ENCODE assay signal across 8 cellular contexts in the genomic region with DNA sequence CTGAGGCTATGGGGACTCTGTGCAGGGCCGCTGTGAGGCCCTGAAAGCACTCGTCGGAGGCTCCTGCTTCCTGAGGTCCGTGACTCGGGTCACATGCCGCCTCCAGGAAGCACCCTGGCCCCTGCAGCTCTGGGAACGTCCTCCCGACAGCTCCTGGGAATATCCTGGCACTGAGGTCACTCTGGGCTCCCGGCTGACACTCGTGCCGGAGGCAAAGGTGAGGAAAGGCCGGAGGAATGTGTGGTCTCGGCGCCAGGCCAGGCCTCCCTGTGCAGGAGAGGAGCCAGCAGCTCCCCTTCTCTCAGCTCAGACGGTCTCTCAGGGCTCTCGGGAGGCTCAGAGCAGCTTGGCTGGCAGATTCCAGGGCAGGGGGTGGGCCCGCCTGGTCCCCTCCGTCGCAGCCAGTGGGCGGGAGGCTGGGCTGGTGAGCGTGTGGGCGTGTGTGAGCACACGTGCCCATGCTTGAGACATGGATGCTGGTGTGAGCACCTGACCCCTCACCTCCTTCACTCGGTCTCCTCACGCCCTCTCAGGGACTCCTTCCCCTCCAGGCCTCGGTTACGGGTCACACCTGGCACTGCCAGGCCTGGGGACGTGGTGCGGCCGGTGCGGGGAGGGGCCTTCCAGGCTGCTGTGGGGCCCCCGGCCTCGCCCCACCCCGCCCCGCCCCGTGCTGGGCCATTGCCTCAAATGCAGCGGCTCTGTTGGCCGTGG. TPM values are rescaled to one million over a fixed set of nuclear protein-coding genes. Genes with fewer than 3 reads are reported as not detected.
A peak's percentile ranks its signal among the peaks of the same experiment; 100 is the strongest.
DNase-seq lines count a peak whose midpoint lies in the region; ATAC-seq and TF ChIP-seq lines count a peak whose summit lies in the region.

No MANE protein-coding gene starts in this region.

- peaks cover 18% of the 10 kb centered on the region for H3K79me1 ChIP-seq in trophoblast cell (ENCODE audit: low read length)

- H3K4me3 ChIP-seq in trophoblast cell (ENCODE audit: low read depth, low read length), result peak overlapping the region; percentile 52

- H3K4me3 Mint-ChIP-seq in CD14-positive monocyte, result peak overlapping the region; percentile 58 to 71

- H3K18ac ChIP-seq in trophoblast cell (ENCODE audit: low read length), result peak overlapping the region; percentile 99

- H3K14ac ChIP-seq in trophoblast cell (ENCODE audit: low read length), result peak overlapping the region; percentile 98

- peak overlapping the region; percentile 88 for H4K8ac ChIP-seq in trophoblast cell (ENCODE audit: low read depth, low read length)

- H3K27me3 Mint-ChIP-seq in CD14-positive monocyte (ENCODE audit: low read depth in 3 of 3), result peaks cover 7 to 17% (median 10%) of the 10 kb centered on the region in 3 donors

- H3K27ac Mint-ChIP-seq in CD14-positive monocyte, result peak overlapping the region in 1 of 7 donors; percentile 18
- H3K27ac Mint-ChIP-seq in activated naive CD4-positive, alpha-beta T cell treated with anti-CD3 and anti-CD28 coated beads, Interleukin-2, amount 50 U/mL, for 72 hours, result no peak overlapping the region

- peak overlapping the region; percentile 98 for H2BK5ac ChIP-seq in trophoblast cell (ENCODE audit: low read depth, low read length, poor library complexity)

- H3K9me3 Mint-ChIP-seq in CD14-positive monocyte, result peaks cover 0 to 2% (median 0%) of the 10 kb centered on the region in 7 donors
- H3K9me3 Mint-ChIP-seq in activated naive CD4-positive, alpha-beta T cell treated with anti-CD3 and anti-CD28 coated beads, Interleukin-2, amount 50 U/mL, for 72 hours, result no peaks in the 10 kb centered on the region

- H3K9ac ChIP-seq in trophoblast cell (ENCODE audit: low read length), result no peak overlapping the region

- peaks cover 9% of the 10 kb centered on the region for H3K4me1 Mint-ChIP-seq in CD14-positive monocyte

- H3K27me3 ChIP-seq in trophoblast cell (ENCODE audit: insufficient read depth, low read length), result no peaks in the 10 kb centered on the region

- H3K36me3 ChIP-seq in trophoblast cell (ENCODE audit: control insufficient read depth in 1 of 2, insufficient read depth in 2 of 2, low read length in 2 of 2), result peaks cover 3 to 11% of the 10 kb centered on the region in 2 experiments

- DNase-seq in CD14-positive monocyte (ENCODE audit: low spot score), result peak; percentile 51
- peak; percentile 66 for DNase-seq in NCI-H2227 treated with DMSO at 0.1 percent for 48 hours (lab: John Stamatoyannopoulos, UW)
- peak in 1 of 2 donors; percentile 57 for DNase-seq in activated naive CD4-positive, alpha-beta T cell treated with anti-CD3 and anti-CD28 coated beads, Interleukin-2, amount 50 U/mL, for 72 hours (ENCODE audit: low spot score in 2 of 2)
- DNase-seq in Right ventricle myocardium inferior (ENCODE audit: missing footprints), result no peak
- DNase-seq in trophoblast cell, result peak; percentile 99
- DNase-seq in GF-D8 (lab: John Stamatoyannopoulos, UW), result no peak

- peak overlapping the region; percentile 98 for H2BK120ac ChIP-seq in trophoblast cell (ENCODE audit: insufficient read depth, low read length, poor library complexity)

- H4K91ac ChIP-seq in trophoblast cell (ENCODE audit: low read depth, low read length), result peak overlapping the region; percentile 99

- no peak for TF ChIP-seq CTCF in CD14-positive monocyte (IDR thresholded peaks at IDR 0.05)

- peak overlapping the region; percentile 100 for H3K27ac ChIP-seq in trophoblast cell (ENCODE audit: low read depth, low read length)

- no peaks in the 10 kb centered on the region for H3K9me3 ChIP-seq in trophoblast cell (ENCODE audit: insufficient read depth, low read depth, low read length)

- peak overlapping the region; percentile 48 for H3K4me2 ChIP-seq in trophoblast cell (ENCODE audit: low read length)

- no CpG with 5 or more reads among the region's 38 CpGs for WGBS in trophoblast cell (ENCODE audit: extremely low coverage, insufficient coverage, insufficient read length)

- H3K4ac ChIP-seq in trophoblast cell (ENCODE audit: low read depth, low read length), result peak overlapping the region; percentile 81

- peak overlapping the region; percentile 82 for H2AFZ ChIP-seq in trophoblast cell (ENCODE audit: insufficient read depth, low read length, poor library complexity)

- H3K36me3 Mint-ChIP-seq in CD14-positive monocyte, result peaks cover 3 to 5% of the 10 kb centered on the region in 2 donors
- H3K36me3 Mint-ChIP-seq in activated naive CD4-positive, alpha-beta T cell treated with anti-CD3 and anti-CD28 coated beads, Interleukin-2, amount 50 U/mL, for 72 hours, result no peaks in the 10 kb centered on the region

- H3K23ac ChIP-seq in trophoblast cell (ENCODE audit: low read length), result no peak overlapping the region

- H3K79me2 ChIP-seq in trophoblast cell (ENCODE audit: control insufficient read depth, insufficient read depth, low read length, poor library complexity), result peaks cover 10% of the 10 kb centered on the region

- H4K12ac ChIP-seq in trophoblast cell (ENCODE audit: low read depth, low read length), result peak overlapping the region; percentile 63

- peak; percentile 60 for ATAC-seq in GM21529 (IDR thresholded peaks at IDR 0.05; ENCODE audit: unreplicated experiment)
- ATAC-seq in activated naive CD4-positive, alpha-beta T cell treated with anti-CD3 and anti-CD28 coated beads, Interleukin-2, amount 50 U/mL, for 72 hours, result peak; percentile 66 to 70
- ATAC-seq in Right ventricle myocardium inferior, result peak; percentile 60
- ATAC-seq in GM19395 (IDR thresholded peaks at IDR 0.05; ENCODE audit: unreplicated experiment), result no peak

- H2BK12ac ChIP-seq in trophoblast cell (ENCODE audit: low read length), result peak overlapping the region; percentile 96

- peak overlapping the region; percentile 99 for H2AK5ac ChIP-seq in trophoblast cell (ENCODE audit: low read length)

- peaks cover 16 to 17% of the 10 kb centered on the region in 2 experiments for H3K4me1 ChIP-seq in trophoblast cell (ENCODE audit: control insufficient read depth in 1 of 2, insufficient read depth in 2 of 2, low read length in 2 of 2)

- intact Hi-C loops in CD14-positive monocyte (cut with micrococcal nuclease), result no loop called here
- intact Hi-C loops in Right ventricle myocardium inferior (cut with DNase I), result no loop called here

RNA-seq across cellular contexts. Expression of a gene that starts 5.5 kb away (rescaled TPM):
- not detected for polyA plus RNA-seq in CD14-positive monocyte
- not detected for total RNA-seq in activated naive CD4-positive, alpha-beta T cell treated with anti-CD3 and anti-CD28 coated beads, Interleukin-2, amount 50 U/mL, for 72 hours
- not detected for total RNA-seq in Right ventricle myocardium inferior
- polyA plus RNA-seq in trophoblast cell (2013), result 3.2 and 3.4 TPM in 2 replicates

RNA-seq across cellular contexts. Expression of a gene that starts 36.3 kb away (rescaled TPM):
- polyA plus RNA-seq in CD14-positive monocyte, result 1 to 10 TPM; 3.0 to 3.3 TPM
- total RNA-seq in activated naive CD4-positive, alpha-beta T cell treated with anti-CD3 and anti-CD28 coated beads, Interleukin-2, amount 50 U/mL, for 72 hours, result 10 to 100 TPM; 20.7 to 21.2 TPM
- total RNA-seq in Right ventricle myocardium inferior, result 2.9 TPM
- polyA plus RNA-seq in trophoblast cell (2013), result 12.1 and 12.5 TPM in 2 replicates

RNA-seq across cellular contexts. Expression of a gene that starts 59.6 kb away (rescaled TPM):
- under 1 TPM; 0.06 to 0.43 TPM for polyA plus RNA-seq in CD14-positive monocyte
- total RNA-seq in activated naive CD4-positive, alpha-beta T cell treated with anti-CD3 and anti-CD28 coated beads, Interleukin-2, amount 50 U/mL, for 72 hours, result 10 to 100 TPM; 44.5 to 79.9 TPM
- 14.1 TPM for total RNA-seq in Right ventricle myocardium inferior
- 92.6 and 100 TPM in 2 replicates for polyA plus RNA-seq in trophoblast cell (2013)

Comparison
In these comparisons a context has a peak if more than half of its experiments do, and no peak if none do; other contexts are left out.
1. DNase-seq: peak in CD14-positive monocyte (single experiment), NCI-H2227 treated with DMSO at 0.1 percent for 48 hours (single experiment) and trophoblast cell (2 of 2); none in Right ventricle myocardium inferior (single experiment) and GF-D8 (single experiment).